10 cellular contexts compared by ENCODE assay signal in the genomic region with DNA sequence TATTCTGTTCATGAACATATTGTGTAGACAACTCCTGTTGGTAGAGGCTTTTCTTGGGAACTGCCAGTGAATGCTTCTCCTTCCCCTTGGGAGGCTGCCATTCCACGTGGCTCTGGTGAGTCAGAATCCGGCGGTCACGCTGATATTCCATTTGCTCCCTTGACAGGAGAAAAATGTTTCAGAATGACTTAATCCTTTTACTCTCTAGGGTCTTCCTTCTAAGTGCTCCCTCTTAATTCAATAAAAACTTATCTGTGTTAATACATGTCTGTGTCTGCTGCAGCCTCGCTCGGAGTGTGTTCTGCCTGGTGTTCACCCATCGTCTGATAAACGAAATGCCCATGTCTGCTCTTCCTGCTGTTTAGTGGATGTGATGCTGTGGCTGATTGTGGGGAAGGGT.
DNase-seq lines count a peak whose midpoint lies in the region; FAIRE-seq and TF ChIP-seq lines count a peak whose summit lies in the region.
"Had no signal": no experiment of that assay in that cellular context is flagged by ENCODE, and none has a peak within 500 bp of the region (broad histone marks: within the 10 kb centered on the region; RNA-seq: fewer than 3 reads in every experiment).

No MANE protein-coding gene starts in this region.

- H3K79me2 ChIP-seq in endothelial cell of umbilical vein (ENCODE audit: control insufficient read depth, insufficient read depth, low read length) = no peaks in the 10 kb centered on the region

- FAIRE-seq in endothelial cell of umbilical vein (lab: Jason Lieb, UNC) = peak; percentile 95
- FAIRE-seq in small intestine (lab: Jason Lieb, UNC) = no peak

- H3K4me2 ChIP-seq in endothelial cell of umbilical vein (ENCODE audit: insufficient read depth, low read length) = peak overlapping the region; percentile 83

- peak; percentile 59 for TF ChIP-seq POLR2A in endothelial cell of umbilical vein (IDR thresholded peaks at IDR 0.05; ENCODE audit: low read depth, low read length)
- TF ChIP-seq POLR2A in vagina (IDR thresholded peaks at IDR 0.05) = no peak

- peak overlapping the region; percentile 34 for H3K9ac ChIP-seq in endothelial cell of umbilical vein (replicated peaks; ENCODE audit: extremely low read depth, insufficient read depth, low read length)

- H3K4me3 ChIP-seq in endothelial cell of umbilical vein (replicated peaks in 1 of 3; ENCODE audit: insufficient read depth in 1 of 3, low read depth in 1 of 3, low read length in 3 of 3) (peak overlapping the region in 1 of 3 experiments; percentile 30), vagina (peak overlapping the region in 1 of 2 donors; percentile 24), small intestine (ENCODE audit: low read depth in 1 of 2, low read length in 2 of 2) (no peak overlapping the region)

- H3K27me3 ChIP-seq in endothelial cell of umbilical vein (ENCODE audit: control insufficient read depth in 2 of 2, insufficient read depth in 2 of 2, low read length in 2 of 2) (no peaks in the 10 kb centered on the region), vagina (no peaks in the 10 kb centered on the region), small intestine (ENCODE audit: control insufficient read depth in 2 of 2, insufficient read depth in 2 of 2, low read length in 2 of 2) (no peaks in the 10 kb centered on the region)

- H2AFZ ChIP-seq in endothelial cell of umbilical vein (ENCODE audit: low read depth, low read length) = peak overlapping the region; percentile 95

- peak; percentile 64 for DNase-seq in DMS 273 (lab: John Stamatoyannopoulos, UW; ENCODE audit: unreplicated experiment)
- no peak for DNase-seq in DMS 273 treated with DMSO at 0.1 percent for 48 hours (lab: John Stamatoyannopoulos, UW)
- peak; percentile 95 for DNase-seq in endothelial cell of umbilical vein (ENCODE audit: low read depth, low spot score)
- peak; percentile 29 for DNase-seq in middle frontal gyrus (ENCODE audit: extremely low spot score, low spot score)
- DNase-seq in vagina (ENCODE audit: extremely low spot score in 2 of 2) = no peak
- no peak for DNase-seq in activated T-cell treated with anti-CD3 and anti-CD28 coated beads, Interleukin-2, amount 50 U/mL, for 48 hours
- DNase-seq in NCI-H146 treated with DMSO at 0.1 percent for 48 hours (lab: John Stamatoyannopoulos, UW; ENCODE audit: unreplicated experiment) = no peak
- no peak for DNase-seq in small intestine
- DNase-seq: activated B cell treated with CpG ODN at 0.5 μM for 24 hours had no signal

- H3K27ac ChIP-seq in endothelial cell of umbilical vein (ENCODE audit: insufficient read depth, low read depth, low read length) (peak overlapping the region; percentile 69), vagina (peak overlapping the region; percentile 92), small intestine (ENCODE audit: low read depth in 1 of 2, low read length in 1 of 2) (peak overlapping the region in 1 of 2 donors; percentile 44)
- H3K27ac ChIP-seq: 22Rv1 had no signal

- dilution Hi-C loops in endothelial cell of umbilical vein (cut with MboI; ENCODE audit: extremely low pct_ligation_motif_present, low sequenced_read_pairs) = no loop called here

- H4K20me1 ChIP-seq in endothelial cell of umbilical vein (replicated peaks; ENCODE audit: control insufficient read depth, extremely low read depth, insufficient read depth, low read length) = no peaks in the 10 kb centered on the region

- H3K9me3 ChIP-seq in endothelial cell of umbilical vein (replicated peaks; ENCODE audit: control insufficient read depth, insufficient read depth, low read length) (no peaks in the 10 kb centered on the region), vagina (no peaks in the 10 kb centered on the region), small intestine (ENCODE audit: control insufficient read depth, low read depth) (no peaks in the 10 kb centered on the region)

- BruUV-seq in endothelial cell of umbilical vein (replicated peaks; lab: Mats Ljungman, UMichigan) = no TSS peak

- TF ChIP-seq CTCF in endothelial cell of umbilical vein (IDR thresholded peaks at IDR 0.05; ENCODE audit: extremely low read depth in 1 of 2, insufficient read depth in 1 of 2, low read depth in 1 of 2, low read length in 2 of 2) = no peak
- no peak for TF ChIP-seq CTCF in vagina (IDR thresholded peaks at IDR 0.05)

- peaks cover 17% of the 10 kb centered on the region for H3K4me1 ChIP-seq in endothelial cell of umbilical vein (ENCODE audit: control insufficient read depth, extremely low read depth, insufficient read depth, low read length)
- peaks cover 27% of the 10 kb centered on the region for H3K4me1 ChIP-seq in vagina
- no peaks in the 10 kb centered on the region for H3K4me1 ChIP-seq in small intestine (ENCODE audit: control insufficient read depth in 2 of 2, insufficient read depth in 1 of 2, low read depth in 1 of 2, low read length in 1 of 2)

- no peaks in the 10 kb centered on the region for H3K9me1 ChIP-seq in endothelial cell of umbilical vein (replicated peaks; ENCODE audit: control insufficient read depth, extremely low read depth, insufficient read depth, low read length)

- WGBS in small intestine, 3 donors = 50 to 82% (median 78%) methylated on average over 8 of the region's 8 CpGs

- intact Hi-C loops in endothelial cell of umbilical vein (cut with micrococcal nuclease) = loop anchor here (1.0 kb wide), 1 partner anchor 47 kb away; no protein-coding TSS in a partner anchor
- intact Hi-C loops in vagina (cut with DNase I) = no loop called here

- POLR2A ChIA-PET in endothelial cell of umbilical vein (lab: Charles Lee) = no interaction called here

- H3K36me3 ChIP-seq in endothelial cell of umbilical vein (ENCODE audit: control insufficient read depth in 2 of 2, extremely low read depth in 1 of 2, insufficient read depth in 2 of 2, low read length in 2 of 2) (no peaks in the 10 kb centered on the region), vagina (no peaks in the 10 kb centered on the region), small intestine (ENCODE audit: control insufficient read depth in 2 of 2, insufficient read depth in 2 of 2, low read length in 2 of 2) (no peaks in the 10 kb centered on the region)

- CTCF ChIA-PET in endothelial cell of umbilical vein (lab: Charles Lee) = interaction anchor here (0.9 to 1.0 kb wide), 2 partner anchors 11 to 120 kb away, joined by 3 to 5 read pairs; no protein-coding TSS in a partner anchor

TF ChIP-seq in endothelial cell of umbilical vein, 7 proteins besides CTCF, POLR2A, EP300 and RAD21:
- no peak for TF ChIP-seq GATA2 (IDR thresholded peaks at IDR 0.05; ENCODE audit: insufficient read depth, insufficient read length, low read depth, low read length)
- no peak for TF ChIP-seq EZH2 (IDR thresholded peaks at IDR 0.05; ENCODE audit: borderline replicate concordance, low read depth, low read length, severe bottlenecking)
- peak; percentile 88 for TF ChIP-seq FOS (IDR thresholded peaks at IDR 0.05; ENCODE audit: borderline replicate concordance, insufficient read depth, low read length)
- TF ChIP-seq JUN (IDR thresholded peaks at IDR 0.05; ENCODE audit: borderline replicate concordance, insufficient read depth, insufficient read length, low read depth) = peak; percentile 80
- TF ChIP-seq MYC (IDR thresholded peaks at IDR 0.05; ENCODE audit: low read depth, low read length) = peak; percentile 89
- TF ChIP-seq, protein P1, sequence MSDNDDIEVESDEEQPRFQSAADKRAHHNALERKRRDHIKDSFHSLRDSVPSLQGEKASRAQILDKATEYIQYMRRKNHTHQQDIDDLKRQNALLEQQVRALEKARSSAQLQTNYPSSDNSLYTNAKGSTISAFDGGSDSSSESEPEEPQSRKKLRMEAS (IDR thresholded peaks at IDR 0.05; ENCODE audit: insufficient read depth, insufficient read length) = peak; percentile 90
- peak; percentile 72 for TF ChIP-seq POLR2AphosphoS5 (IDR thresholded peaks at IDR 0.05; ENCODE audit: insufficient read depth, low read depth, low read length)

Comparison
In these comparisons a context has a peak if more than half of its experiments do, and no peak if none do; other contexts are left out.
1. DNase-seq: peak in DMS 273 (single experiment), endothelial cell of umbilical vein (single experiment) and middle frontal gyrus (single experiment); none in DMS 273 treated with DMSO at 0.1 percent for 48 hours (single experiment), vagina (0 of 2), activated T-cell treated with anti-CD3 and anti-CD28 coated beads, Interleukin-2, amount 50 U/mL, for 48 hours (0 of 2), NCI-H146 treated with DMSO at 0.1 percent for 48 hours (single experiment) and small intestine (single experiment).